9 cellular contexts compared by ENCODE assay signal in genomic region chr1:1781526-1781903, GRCh38. TPM values are rescaled to one million over a fixed set of nuclear protein-coding genes. Genes with fewer than 3 reads are reported as not detected.
DNase-seq lines count a peak whose midpoint lies in the region; ATAC-seq and TF ChIP-seq lines count a peak whose summit lies in the region.
"Had no signal": no experiment of that assay in that cellular context is flagged by ENCODE, and none has a peak within 500 bp of the region (broad histone marks: within the 10 kb centered on the region; RNA-seq: fewer than 3 reads in every experiment).

No MANE protein-coding gene starts in this region.

- H4K8ac ChIP-seq in H9 (replicated peaks; ENCODE audit: insufficient read length, low read depth, low read length): no peak overlapping the region

- H2BK5ac ChIP-seq in H9 (ENCODE audit: insufficient read length, low read length): no peak overlapping the region

- H4K20me1 ChIP-seq in BLaER1 (peaks cover 54% of the 10 kb centered on the region), H9 (ENCODE audit: control insufficient read depth, insufficient read depth, insufficient read length) (no peaks in the 10 kb centered on the region)

- no peaks in the 10 kb centered on the region for H3K9me3 ChIP-seq in BLaER1
- no peaks in the 10 kb centered on the region for H3K9me3 ChIP-seq in H9 (ENCODE audit: control insufficient read depth, low read depth, low read length)
- H3K9me3 ChIP-seq in mucosa of rectum (ENCODE audit: control insufficient read depth in 2 of 2, low read length in 2 of 2): no peaks in the 10 kb centered on the region

- whole genome bisulfite sequencing in H9 (ENCODE audit: extremely low coverage, insufficient read length, low lambda C conversion rate): no CpG with 5 or more reads among the region's 7 CpGs

- H3K23ac ChIP-seq in H9 (ENCODE audit: insufficient read length, low read depth, low read length): no peak overlapping the region

- no peak overlapping the region for H3K14ac ChIP-seq in H9 (ENCODE audit: insufficient read depth, low read length)

- H3K79me1 ChIP-seq in H9 (ENCODE audit: insufficient read depth, low read depth, low read length, poor library complexity, severe bottlenecking): no peaks in the 10 kb centered on the region

- H3K27me3 ChIP-seq in BLaER1: no peaks in the 10 kb centered on the region
- no peaks in the 10 kb centered on the region for H3K27me3 ChIP-seq in H9 (ENCODE audit: insufficient read depth, low read length)
- H3K27me3 ChIP-seq in mucosa of rectum (ENCODE audit: control insufficient read depth in 2 of 2, insufficient read depth in 2 of 2, low read length in 2 of 2): no peaks in the 10 kb centered on the region

- peaks cover 39 to 48% of the 10 kb centered on the region in 2 experiments for H3K4me1 Mint-ChIP-seq in H9
- peaks cover 46% of the 10 kb centered on the region for H3K4me1 Mint-ChIP-seq in activated naive CD8-positive, alpha-beta T cell (ENCODE audit: low read depth)

- DNase-seq in H9 (peak; percentile 42), NCI-H748 treated with DMSO at 0.1 percent for 48 hours (lab: John Stamatoyannopoulos, UW) (no peak), cortex of kidney (lab: John Stamatoyannopoulos, UW) (no peak)
- DNase-seq: NCI-H526 had no signal

- H3K18ac ChIP-seq in H9 (ENCODE audit: insufficient read length, low read depth, low read length): no peak overlapping the region

- H3K9ac ChIP-seq in BLaER1 (peak overlapping the region; percentile 100; the same call in 1 of the 2 replicates), H9 (ENCODE audit: extremely low read depth, insufficient read length, low read length) (no peak overlapping the region), mucosa of rectum (ENCODE audit: low read depth in 1 of 2, low read length in 2 of 2) (peak overlapping the region; percentile 5 to 99)

- no peak overlapping the region for H2BK120ac ChIP-seq in H9 (ENCODE audit: low read depth, low read length, poor library complexity, severe bottlenecking)

- H3K4me2 ChIP-seq in BLaER1 (peak overlapping the region; percentile 97), H9 (ENCODE audit: insufficient read depth, insufficient read length, low read length) (no peak overlapping the region)

- no peak overlapping the region for H2AFZ ChIP-seq in H9 (ENCODE audit: low read length)

- no peak overlapping the region for H3K4me3 ChIP-seq in BLaER1
- H3K4me3 ChIP-seq in mucosa of rectum (ENCODE audit: low read length in 2 of 2): no peak overlapping the region

- H3K36me3 Mint-ChIP-seq in H9 (ENCODE audit: insufficient read depth in 1 of 3, low read depth in 3 of 3): peaks cover 8 to 20% (median 18%) of the 10 kb centered on the region in 3 experiments; a peak in 6 of 7 replicates
- no peaks in the 10 kb centered on the region for H3K36me3 Mint-ChIP-seq in activated naive CD8-positive, alpha-beta T cell

- no peak overlapping the region for H4K91ac ChIP-seq in H9 (ENCODE audit: insufficient read length, low read depth, low read length)

- no peak overlapping the region; the same call in 1 of the 2 replicates for H3K4ac ChIP-seq in H9 (ENCODE audit: low read depth, low read length)

- ATAC-seq in GM19035 (IDR thresholded peaks at IDR 0.05; ENCODE audit: unreplicated experiment) (no peak), HG02840 (IDR thresholded peaks at IDR 0.05; ENCODE audit: low FRiP score, unreplicated experiment) (no peak)

- peak overlapping the region; percentile 100 for H3K27ac ChIP-seq in BLaER1
- H3K27ac ChIP-seq in H9 (ENCODE audit: insufficient read length, low read depth, low read length): no peak overlapping the region
- peak overlapping the region; percentile 94 to 99 for H3K27ac ChIP-seq in mucosa of rectum (ENCODE audit: low read depth in 2 of 2, low read length in 2 of 2)

- H3K4me1 ChIP-seq in BLaER1 (peaks cover 85% of the 10 kb centered on the region), H9 (ENCODE audit: insufficient read depth, low read length) (peaks cover 18% of the 10 kb centered on the region), mucosa of rectum (ENCODE audit: control insufficient read depth in 2 of 2, insufficient read depth in 2 of 2, low read length in 2 of 2) (peaks cover 56 to 58% of the 10 kb centered on the region in 2 donors)

- H3K27ac Mint-ChIP-seq in H9: peak overlapping the region; percentile 56 to 89 (median 80); a peak in 4 of 7 replicates
- H3K27ac Mint-ChIP-seq in activated naive CD8-positive, alpha-beta T cell: peak overlapping the region; percentile 73

- H3K79me2 ChIP-seq in H9 (ENCODE audit: insufficient read depth, low read length): peaks cover 9% of the 10 kb centered on the region

- H2BK12ac ChIP-seq in H9 (ENCODE audit: insufficient read length, low read depth, low read length): no peak overlapping the region

- no peaks in the 10 kb centered on the region; a peak in 1 of 5 replicates for H3K9me3 Mint-ChIP-seq in H9
- H3K9me3 Mint-ChIP-seq in activated naive CD8-positive, alpha-beta T cell (ENCODE audit: low read depth): no peaks in the 10 kb centered on the region

- no peak overlapping the region for H3K56ac ChIP-seq in H9 (ENCODE audit: insufficient read length, low read depth, low read length)

- no peak overlapping the region for H4K5ac ChIP-seq in H9 (ENCODE audit: insufficient read length, low read depth, low read length)

- H3K4me3 Mint-ChIP-seq in H9: peak overlapping the region in 1 of 2 experiments; percentile 24; a peak in 2 of 5 replicates
- peak overlapping the region; percentile 65 for H3K4me3 Mint-ChIP-seq in activated naive CD8-positive, alpha-beta T cell

- H3K23me2 ChIP-seq in H9 (ENCODE audit: insufficient read length, low read depth, low read length, poor library complexity, severe bottlenecking): peaks cover 24% of the 10 kb centered on the region

- no peak overlapping the region for H3T11ph ChIP-seq in H9 (ENCODE audit: low read length)

- TF ChIP-seq CTCF in H9 (conservative IDR thresholded peaks at IDR 0.05): no peak

- no peaks in the 10 kb centered on the region; the same call in 1 of the 2 replicates for H3K27me3 Mint-ChIP-seq in H9 (ENCODE audit: low read depth)
- H3K27me3 Mint-ChIP-seq in activated naive CD8-positive, alpha-beta T cell: no peaks in the 10 kb centered on the region

- no peak overlapping the region for H2AK5ac ChIP-seq in H9 (ENCODE audit: insufficient read length, low read length)

- peaks cover 21% of the 10 kb centered on the region for H3K36me3 ChIP-seq in BLaER1
- peaks cover 16 to 19% of the 10 kb centered on the region in 2 donors for H3K36me3 ChIP-seq in mucosa of rectum (ENCODE audit: control insufficient read depth in 2 of 2, insufficient read depth in 2 of 2, low read length in 2 of 2)

- no peak overlapping the region for H2BK15ac ChIP-seq in H9 (ENCODE audit: low read depth, low read length)

- H2BK20ac ChIP-seq in H9 (ENCODE audit: low read depth, low read length, poor library complexity, severe bottlenecking): no peak overlapping the region

RNA-seq across cellular contexts. Expression of gene NADK, which starts 3.2 kb away (rescaled TPM):
- total RNA-seq in H9 (2021): 104 and 105 TPM in 2 replicates

RNA-seq across cellular contexts. Expression of gene CDK11A, which starts 57.4 kb away (rescaled TPM):
- 49.5 and 50.1 TPM in 2 replicates for total RNA-seq in H9 (2021)
